12 cellular contexts compared by ENCODE assay signal in the genomic region with DNA sequence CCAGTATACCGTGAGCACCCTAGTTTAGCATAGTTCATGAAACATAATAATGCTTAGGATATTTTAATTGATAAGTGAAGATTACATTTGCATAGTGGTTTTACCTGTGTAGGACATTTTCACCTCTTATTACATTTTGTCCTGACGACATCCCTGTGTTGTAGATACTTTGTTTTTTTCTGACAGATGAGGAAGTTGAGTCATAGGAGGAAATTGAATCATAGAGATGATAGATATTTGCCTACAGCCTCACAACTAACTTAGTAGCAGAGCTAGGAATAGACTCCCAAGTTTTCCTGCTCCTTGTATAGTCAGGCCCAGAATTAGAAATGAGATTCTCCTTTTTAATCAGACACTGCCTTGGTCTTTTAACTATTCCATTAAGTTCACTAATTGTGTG.
DNase-seq lines count a peak whose midpoint lies in the region; ATAC-seq, FAIRE-seq and TF ChIP-seq lines count a peak whose summit lies in the region.
"Had no signal": no experiment of that assay in that cellular context is flagged by ENCODE, and none has a peak within 500 bp of the region (broad histone marks: within the 10 kb centered on the region; RNA-seq: fewer than 3 reads in every experiment).

No MANE protein-coding gene starts in this region.

- H3K27me3 Mint-ChIP-seq in activated CD4-positive, alpha-beta T cell treated with anti-CD3 and anti-CD28 coated beads for 36 hours: no peaks in the 10 kb centered on the region

- peaks cover 16% of the 10 kb centered on the region for H3K36me3 Mint-ChIP-seq in activated CD4-positive, alpha-beta T cell treated with anti-CD3 and anti-CD28 coated beads for 36 hours (ENCODE audit: low read depth)
- H3K36me3 Mint-ChIP-seq: WTC11 had no signal

- TF ChIP-seq CTCF in endothelial cell of umbilical vein (IDR thresholded peaks at IDR 0.05; ENCODE audit: extremely low read depth in 1 of 2, insufficient read depth in 1 of 2, low read depth in 1 of 2, low read length in 2 of 2) (no peak), smooth muscle cell (IDR thresholded peaks at IDR 0.05; ENCODE audit: borderline replicate concordance, insufficient read depth, poor library complexity, severe bottlenecking) (no peak)

- H3K4me2 ChIP-seq in endothelial cell of umbilical vein (ENCODE audit: insufficient read depth, low read length): peak overlapping the region; percentile 42
- no peak overlapping the region for H3K4me2 ChIP-seq in smooth muscle cell

- H3K27ac ChIP-seq in endothelial cell of umbilical vein (ENCODE audit: insufficient read depth, low read depth, low read length) (peak overlapping the region; percentile 52), smooth muscle cell (ENCODE audit: low read depth) (peak overlapping the region; percentile 18)

- POLR2A ChIA-PET in activated CD4-positive, alpha-beta T cell treated with anti-CD3 and anti-CD28 coated beads for 36 hours (lab: Charles Lee): interaction anchor here (0.7 kb wide), 1 partner anchor 9 kb away, joined by 5 read pairs; no protein-coding TSS in a partner anchor
- POLR2A ChIA-PET in endothelial cell of umbilical vein (lab: Charles Lee): no interaction called here

- peak; percentile 78 for ATAC-seq in activated CD4-positive, alpha-beta T cell treated with anti-CD3 and anti-CD28 coated beads for 36 hours
- ATAC-seq: WTC11 had no signal

- H3K36me3 ChIP-seq in endothelial cell of umbilical vein (ENCODE audit: control insufficient read depth in 2 of 2, extremely low read depth in 1 of 2, insufficient read depth in 2 of 2, low read length in 2 of 2) (no peaks in the 10 kb centered on the region), smooth muscle cell (ENCODE audit: low read depth) (no peaks in the 10 kb centered on the region)
- H3K36me3 ChIP-seq: stomach had no signal

- FAIRE-seq in RCC 7860 (lab: Jason Lieb, UNC) (peak; percentile 33), endothelial cell of umbilical vein (lab: Jason Lieb, UNC) (peak; percentile 81)
- FAIRE-seq: frontal cortex had no signal

- CTCF ChIA-PET in activated CD4-positive, alpha-beta T cell treated with anti-CD3 and anti-CD28 coated beads for 36 hours (lab: Charles Lee): interaction anchor here (0.6 to 1.0 kb wide), 4 partner anchors 8 to 875 kb away, joined by 3 read pairs; no protein-coding TSS in a partner anchor
- CTCF ChIA-PET in endothelial cell of umbilical vein (lab: Charles Lee): interaction anchor here (0.9 to 1.7 kb wide), 4 partner anchors 14 to 41 kb away, joined by 3 to 6 read pairs (median 4); no protein-coding TSS in a partner anchor

- WGBS in smooth muscle cell (ENCODE audit: low lambda C conversion rate): 65% methylated on average over 2 of the region's 2 CpGs

- intact Hi-C loops in activated CD4-positive, alpha-beta T cell treated with anti-CD3 and anti-CD28 coated beads for 36 hours (cut with DNase I, micrococcal nuclease): loop anchor here (1.0 to 5.0 kb wide), 9 partner anchors 8 to 446 kb away; a partner anchor contains a TSS
- intact Hi-C loops in endothelial cell of umbilical vein (cut with micrococcal nuclease): loop anchor here (1.0 to 5.0 kb wide), 3 partner anchors 33 to 173 kb away; no protein-coding TSS in a partner anchor

- H3K4me1 Mint-ChIP-seq in activated CD4-positive, alpha-beta T cell treated with anti-CD3 and anti-CD28 coated beads for 36 hours: peaks cover 32% of the 10 kb centered on the region

- no peaks in the 10 kb centered on the region for H3K9me3 Mint-ChIP-seq in activated CD4-positive, alpha-beta T cell treated with anti-CD3 and anti-CD28 coated beads for 36 hours (ENCODE audit: low read depth)
- H3K9me3 Mint-ChIP-seq: WTC11 had no signal

- H3K9me3 ChIP-seq in endothelial cell of umbilical vein (replicated peaks; ENCODE audit: control insufficient read depth, insufficient read depth, low read length) (no peaks in the 10 kb centered on the region), smooth muscle cell (replicated peaks; ENCODE audit: low read depth) (no peaks in the 10 kb centered on the region)
- H3K9me3 ChIP-seq: stomach had no signal

- H3K9ac ChIP-seq in endothelial cell of umbilical vein (replicated peaks; ENCODE audit: extremely low read depth, insufficient read depth, low read length) (no peak overlapping the region), smooth muscle cell (ENCODE audit: low read depth) (no peak overlapping the region)

- no peaks in the 10 kb centered on the region for H3K9me1 ChIP-seq in endothelial cell of umbilical vein (replicated peaks; ENCODE audit: control insufficient read depth, extremely low read depth, insufficient read depth, low read length)

- H4K20me1 ChIP-seq in endothelial cell of umbilical vein (replicated peaks; ENCODE audit: control insufficient read depth, extremely low read depth, insufficient read depth, low read length) (no peaks in the 10 kb centered on the region), smooth muscle cell (ENCODE audit: low read depth) (no peaks in the 10 kb centered on the region)

- H3K27ac Mint-ChIP-seq in activated CD4-positive, alpha-beta T cell treated with anti-CD3 and anti-CD28 coated beads for 36 hours: no peak overlapping the region
- H3K27ac Mint-ChIP-seq: WTC11 had no signal

- H3K79me2 ChIP-seq in endothelial cell of umbilical vein (ENCODE audit: control insufficient read depth, insufficient read depth, low read length): no peaks in the 10 kb centered on the region
- peaks cover 18% of the 10 kb centered on the region for H3K79me2 ChIP-seq in smooth muscle cell (ENCODE audit: low read depth)

- dilution Hi-C loops in endothelial cell of umbilical vein (cut with MboI; ENCODE audit: extremely low pct_ligation_motif_present, low sequenced_read_pairs): no loop called here

- no peak for TF ChIP-seq POLR2A in endothelial cell of umbilical vein (IDR thresholded peaks at IDR 0.05; ENCODE audit: low read depth, low read length)

- H3K27me3 ChIP-seq in endothelial cell of umbilical vein (ENCODE audit: control insufficient read depth in 2 of 2, insufficient read depth in 2 of 2, low read length in 2 of 2) (no peaks in the 10 kb centered on the region), smooth muscle cell (ENCODE audit: low read depth) (no peaks in the 10 kb centered on the region)
- H3K27me3 ChIP-seq: stomach had no signal

- H2AFZ ChIP-seq in endothelial cell of umbilical vein (ENCODE audit: low read depth, low read length): no peak overlapping the region
- H2AFZ ChIP-seq in smooth muscle cell (ENCODE audit: low read depth): no peak overlapping the region

- no peak for DNase-seq in activated CD4-positive, alpha-beta T cell treated with anti-CD3 and anti-CD28 coated beads for 36 hours
- no peak for DNase-seq in activated CD4-positive, alpha-beta T cell treated with anti-CD3 and anti-CD28 coated beads for 48 hours
- peak; percentile 69 for DNase-seq in RCC 7860 (ENCODE audit: low spot score)
- peak; percentile 71 for DNase-seq in endothelial cell of umbilical vein (ENCODE audit: low read depth, low spot score)
- DNase-seq in smooth muscle cell (lab: John Stamatoyannopoulos, UW; ENCODE audit: unreplicated experiment): no peak
- no peak for DNase-seq in GDM1 (lab: John Stamatoyannopoulos, UW)
- no peak for DNase-seq in NAMALWA (ENCODE audit: low spot score)
- DNase-seq in COR-L47 (lab: John Stamatoyannopoulos, UW): no peak
- DNase-seq: MM.1S, stomach had no signal

- H3F3A ChIP-seq in smooth muscle cell (ENCODE audit: low read depth): peaks cover 17% of the 10 kb centered on the region

- BruUV-seq in endothelial cell of umbilical vein (replicated peaks; lab: Mats Ljungman, UMichigan): no TSS peak

- H3K4me1 ChIP-seq in endothelial cell of umbilical vein (ENCODE audit: control insufficient read depth, extremely low read depth, insufficient read depth, low read length) (peaks cover 23% of the 10 kb centered on the region), smooth muscle cell (ENCODE audit: low read depth) (peaks cover 21% of the 10 kb centered on the region)

- H3K4me3 ChIP-seq in endothelial cell of umbilical vein (replicated peaks in 1 of 3; ENCODE audit: insufficient read depth in 1 of 3, low read depth in 1 of 3, low read length in 3 of 3) (no peak overlapping the region), smooth muscle cell (no peak overlapping the region)
- H3K4me3 ChIP-seq: stomach had no signal

- no peak overlapping the region for H3K4me3 Mint-ChIP-seq in activated CD4-positive, alpha-beta T cell treated with anti-CD3 and anti-CD28 coated beads for 36 hours
- H3K4me3 Mint-ChIP-seq: WTC11 had no signal

TF ChIP-seq in endothelial cell of umbilical vein, 7 proteins besides CTCF, POLR2A, EP300 and RAD21:
- TF ChIP-seq MYC (IDR thresholded peaks at IDR 0.05; ENCODE audit: low read depth, low read length): no peak
- peak; percentile 85 for TF ChIP-seq FOS (IDR thresholded peaks at IDR 0.05; ENCODE audit: borderline replicate concordance, insufficient read depth, low read length)
- peak; percentile 98 for TF ChIP-seq JUN (IDR thresholded peaks at IDR 0.05; ENCODE audit: borderline replicate concordance, insufficient read depth, insufficient read length, low read depth)
- peak; percentile 83 for TF ChIP-seq GATA2 (IDR thresholded peaks at IDR 0.05; ENCODE audit: insufficient read depth, insufficient read length, low read depth, low read length)
TF ChIP-seq in endothelial cell of umbilical vein: peak in this region for 3.

Comparison
In these comparisons a context has a peak if more than half of its experiments do, and no peak if none do; other contexts are left out.
1. DNase-seq: peak in RCC 7860 (single experiment) and endothelial cell of umbilical vein (single experiment); none in activated CD4-positive, alpha-beta T cell treated with anti-CD3 and anti-CD28 coated beads for 36 hours (single experiment), activated CD4-positive, alpha-beta T cell treated with anti-CD3 and anti-CD28 coated beads for 48 hours (single experiment), smooth muscle cell (single experiment), GDM1 (single experiment), NAMALWA (single experiment) and COR-L47 (single experiment).